ENCODE assay signal across 26 cellular contexts in the genomic region with DNA sequence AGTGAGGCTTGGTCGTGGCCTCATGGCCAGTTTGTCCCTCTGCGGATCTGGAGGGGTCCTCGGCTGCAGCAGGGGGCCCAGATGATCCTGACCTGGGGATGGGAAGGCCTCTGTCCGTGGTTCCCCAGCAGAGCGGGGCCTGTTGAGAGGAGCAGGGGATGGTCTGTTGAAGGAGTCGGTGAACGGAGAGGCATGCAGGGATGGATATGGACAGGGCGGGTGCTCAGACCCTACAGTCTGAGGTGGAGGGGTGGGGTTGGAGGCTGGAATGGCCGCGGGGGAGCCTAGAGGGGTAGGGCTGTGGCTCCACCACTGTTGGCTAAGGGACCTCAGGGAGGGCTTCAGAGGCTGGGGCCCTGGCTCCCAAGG. TPM values are rescaled to one million over a fixed set of nuclear protein-coding genes. Genes with fewer than 3 reads are reported as not detected.
DNase-seq lines count a peak whose midpoint lies in the region; ATAC-seq, FAIRE-seq and TF ChIP-seq lines count a peak whose summit lies in the region.
"Had no signal": no experiment of that assay in that cellular context is flagged by ENCODE, and none has a peak within 500 bp of the region (broad histone marks: within the 10 kb centered on the region; RNA-seq: fewer than 3 reads in every experiment).

No MANE protein-coding gene starts in this region.

- H2BK12ac ChIP-seq in mesenchymal stem cell (ENCODE audit: low read length in 2 of 2): no peak overlapping the region

- peaks cover 0 to 5% (median 0%) of the 10 kb centered on the region in 11 experiments; a peak in 1 of 22 replicates for H4K20me1 ChIP-seq in BLaER1 treated with 17β-estradiol and CSF1 and Interleukin-3, amounts not matched to agents 10 nM and 100 nM
- peaks cover 82% of the 10 kb centered on the region for H4K20me1 ChIP-seq in K562 (replicated peaks; ENCODE audit: control insufficient read depth, insufficient read depth, low read length)

- no peak overlapping the region for H4K8ac ChIP-seq in mesenchymal stem cell (ENCODE audit: low read length)

- peaks cover 7% of the 10 kb centered on the region for H3K9me1 ChIP-seq in K562 (ENCODE audit: control insufficient read depth, insufficient read depth, low read length)

- H3K23ac ChIP-seq in mesenchymal stem cell (ENCODE audit: low read length in 2 of 2): no peak overlapping the region

- peaks cover 32 to 100% (median 100%) of the 10 kb centered on the region in 10 experiments for H3K4me1 ChIP-seq in BLaER1 treated with 17β-estradiol and CSF1 and Interleukin-3, amounts not matched to agents 10 nM and 100 nM
- H3K4me1 ChIP-seq in K562 (replicated peaks in 1 of 2; ENCODE audit: control insufficient read depth in 2 of 2, insufficient read depth in 2 of 2, low read length in 2 of 2): peaks cover 0 to 62% of the 10 kb centered on the region in 2 experiments; a peak in 3 of 5 replicates
- peaks cover 12% of the 10 kb centered on the region for H3K4me1 ChIP-seq in mesenchymal stem cell (ENCODE audit: control insufficient read depth, insufficient read depth, low read depth, low read length)
- H3K4me1 ChIP-seq: A549 had no signal

- H3K9me3 ChIP-seq in BLaER1 treated with 17β-estradiol and CSF1 and Interleukin-3, amounts not matched to agents 10 nM and 100 nM (replicated peaks in 1 of 11): no peaks in the 10 kb centered on the region
- no peaks in the 10 kb centered on the region for H3K9me3 ChIP-seq in K562 (replicated peaks; ENCODE audit: control insufficient read depth, insufficient read depth, low read depth, low read length)
- H3K9me3 ChIP-seq in mesenchymal stem cell (ENCODE audit: control insufficient read depth, low read length): no peaks in the 10 kb centered on the region
- H3K9me3 ChIP-seq: A549, BE2C had no signal

- no peak overlapping the region for H2BK15ac ChIP-seq in mesenchymal stem cell (ENCODE audit: low read depth, poor library complexity, severe bottlenecking)

- H3K4me2 ChIP-seq in BLaER1 treated with 17β-estradiol and CSF1 and Interleukin-3, amounts not matched to agents 10 nM and 100 nM: peak overlapping the region in 9 of 11 experiments; percentile 13 to 100 (median 97); a peak in 17 of 22 replicates
- H3K4me2 ChIP-seq in K562 (ENCODE audit: insufficient read depth, low read length) (no peak overlapping the region), mesenchymal stem cell (ENCODE audit: low read length, poor library complexity, severe bottlenecking) (no peak overlapping the region)
- H3K4me2 ChIP-seq: A549, GM23338 had no signal

- H3K9ac ChIP-seq in BLaER1 treated with 17β-estradiol and CSF1 and Interleukin-3, amounts not matched to agents 10 nM and 100 nM: peak overlapping the region in 3 of 11 experiments; percentile 30 to 85 (median 37); a peak in 2 of 22 replicates
- 0 out of 4 replicates have a peak overlapping the region, but pooled peaks of 1 of the 2 experiments have one; percentile 57 for H3K9ac ChIP-seq in K562 (ENCODE audit: insufficient read depth in 1 of 2, low read depth in 2 of 2, low read length in 2 of 2)
- H3K9ac ChIP-seq in mesenchymal stem cell (ENCODE audit: low read length): no peak overlapping the region

- BruUV-seq in K562 (replicated peaks; lab: Mats Ljungman, UMichigan): no TSS peak

- no peak for DNase-seq in K562 (ENCODE audit: extremely low read depth in 1 of 4, low spot score in 3 of 4)
- no peak for DNase-seq in mesenchymal stem cell
- DNase-seq in activated effector memory CD4-positive, alpha-beta T cell treated with Interleukin-2 at 50 U/mL for 16 hours: no peak
- DNase-seq in stimulated activated CD8-positive, alpha-beta memory T cell treated with anti-CD3 and anti-CD28 coated beads, Interleukin-4, amount 100 ng/mL, for 48 hours: no peak
- no peak for DNase-seq in substantia nigra (lab: John Stamatoyannopoulos, UW)
- DNase-seq: 8988T; ACHN; AML-193; BE2C; CD4-positive, CD25-positive, alpha-beta regulatory T cell; CD8-positive, alpha-beta memory T cell; DMS 273 treated with DMSO at 0.1 percent for 48 hours; DMS79; EL; GDM1; H9; HFFc6 had no signal

- H3K18ac ChIP-seq in mesenchymal stem cell (ENCODE audit: low read depth in 1 of 2, low read length in 2 of 2): no peak overlapping the region

- H4K91ac ChIP-seq in mesenchymal stem cell (ENCODE audit: low read length): peak overlapping the region; percentile 24

- no peak for TF ChIP-seq RAD21 in K562 (CRISPR knock-in tag; conservative IDR thresholded peaks at IDR 0.05 in 1 of 2, IDR thresholded peaks at IDR 0.05 in 1 of 2)

- H3K79me2 ChIP-seq in K562 (ENCODE audit: control insufficient read depth, insufficient read depth, low read length): no peaks in the 10 kb centered on the region

- H3K27ac ChIP-seq in BLaER1 treated with 17β-estradiol and CSF1 and Interleukin-3, amounts not matched to agents 10 nM and 100 nM: peak overlapping the region in 4 of 11 experiments; percentile 13 to 94 (median 26); a peak in 4 of 22 replicates
- no peak overlapping the region for H3K27ac ChIP-seq in K562 (ENCODE audit: extremely low read depth, low read depth, low read length)
- H3K27ac ChIP-seq in mesenchymal stem cell (ENCODE audit: low read length, poor library complexity, severe bottlenecking): no peak overlapping the region
- no peak overlapping the region for H3K27ac ChIP-seq in substantia nigra (ENCODE audit: low read depth, low read length, poor library complexity, severe bottlenecking)
- H3K27ac ChIP-seq: A549, C4-2B had no signal

- no peak overlapping the region for H3K4ac ChIP-seq in mesenchymal stem cell (ENCODE audit: low read depth in 1 of 2, low read length in 2 of 2)

- no peaks in the 10 kb centered on the region for H3K36me3 ChIP-seq in BLaER1 treated with 17β-estradiol and CSF1 and Interleukin-3, amounts not matched to agents 10 nM and 100 nM
- H3K36me3 ChIP-seq in K562 (ENCODE audit: control insufficient read depth, insufficient read depth, low read length) (no peaks in the 10 kb centered on the region), mesenchymal stem cell (ENCODE audit: control insufficient read depth in 1 of 2, insufficient read depth in 2 of 2, low read depth in 1 of 2, low read length in 2 of 2) (no peaks in the 10 kb centered on the region)
- H3K36me3 ChIP-seq: BE2C had no signal

- no peak for FAIRE-seq in K562 (lab: Jason Lieb, UNC)
- FAIRE-seq: A549, D721Med, GM12878, GM19239 had no signal

- no peak overlapping the region for H3K14ac ChIP-seq in mesenchymal stem cell (ENCODE audit: low read length in 2 of 2)

- ATAC-seq in K562 (no peak), GM19324 (IDR thresholded peaks at IDR 0.05; ENCODE audit: low FRiP score, unreplicated experiment) (no peak)
- ATAC-seq: A549, GM12878, GM23338, HCT116 had no signal

- peaks cover 0 to 8% (median 0%) of the 10 kb centered on the region in 11 experiments; a peak in 1 of 22 replicates for H3K27me3 ChIP-seq in BLaER1 treated with 17β-estradiol and CSF1 and Interleukin-3, amounts not matched to agents 10 nM and 100 nM
- H3K27me3 ChIP-seq in K562 (ENCODE audit: control insufficient read depth in 2 of 2, insufficient read depth in 2 of 2, low read length in 2 of 2) (peaks cover 85 to 100% of the 10 kb centered on the region in 2 experiments), mesenchymal stem cell (ENCODE audit: control insufficient read depth in 1 of 2, insufficient read depth in 1 of 2, low read length in 2 of 2) (peaks cover 11 to 55% of the 10 kb centered on the region in 2 experiments)
- H3K27me3 ChIP-seq: BE2C had no signal

- H3K4me3 ChIP-seq in BLaER1 treated with 17β-estradiol and CSF1 and Interleukin-3, amounts not matched to agents 10 nM and 100 nM: no peak overlapping the region
- H3K4me3 ChIP-seq in K562 (no peak overlapping the region), mesenchymal stem cell (ENCODE audit: insufficient read depth in 1 of 2, low read depth in 1 of 2, low read length in 2 of 2) (no peak overlapping the region)
- H3K4me3 ChIP-seq: A549, GM12878, GM23338 had no signal

- in situ Hi-C loops in K562 (cut with MboI): no loop called here

- TF ChIP-seq EP300 in K562 (IDR thresholded peaks at IDR 0.05; ENCODE audit: low read length): no peak

- TF ChIP-seq CTCF in K562 (IDR thresholded peaks at IDR 0.05 in 2 of 3, conservative IDR thresholded peaks at IDR 0.05 in 1 of 3; ENCODE audit: insufficient read depth in 2 of 3, low read depth in 1 of 3, low read length in 3 of 3): no peak

- H2AK5ac ChIP-seq in mesenchymal stem cell (ENCODE audit: low read length, severe bottlenecking): no peak overlapping the region

- CTCF ChIA-PET in K562 (lab: Yijun Ruan, JAX; ENCODE audit: low intra/inter-chr PET ratio): no interaction called here

- POLR2A ChIA-PET in K562 (lab: Yijun Ruan, JAX): interaction anchor here (0.6 to 1.0 kb wide), 2 partner anchors 11 to 635 kb away, joined by 4 to 5 read pairs; no protein-coding TSS in a partner anchor

- H2BK120ac ChIP-seq in mesenchymal stem cell (ENCODE audit: low read depth, low read length): no peak overlapping the region

- H2AFZ ChIP-seq in K562 (ENCODE audit: low read depth, low read length): no peak overlapping the region
- no peak overlapping the region for H2AFZ ChIP-seq in mesenchymal stem cell (ENCODE audit: low read depth, low read length)
- H2AFZ ChIP-seq: GM23338 had no signal

- WGBS in K562 (ENCODE audit: insufficient coverage, low coverage, missing lambda C conversion rate): 1% methylated on average over 10 of the region's 10 CpGs
- WGBS in mesenchymal stem cell: 89% methylated on average over 10 of the region's 10 CpGs

- TF ChIP-seq POLR2A in K562 (conservative IDR thresholded peaks at IDR 0.05): no peak

- no peaks in the 10 kb centered on the region for H3K79me1 ChIP-seq in mesenchymal stem cell (replicated peaks; ENCODE audit: low read length, poor library complexity, severe bottlenecking)

- intact Hi-C loops in K562 (cut with micrococcal nuclease): loop anchor here (10.0 kb wide), 1 partner anchor 259 kb away; no protein-coding TSS in a partner anchor

- H2BK5ac ChIP-seq in mesenchymal stem cell (ENCODE audit: low read depth, low read length, poor library complexity, severe bottlenecking): no peak overlapping the region

RNA-seq across cellular contexts. Expression of gene RTN4R, which starts 33.8 kb away (rescaled TPM):
- 0.62 and 4.8 TPM in 2 replicates for total RNA-seq in K562 (2011; cell fraction: chromatin; rRNA removed; ENCODE audit: low replicate concordance)
- total RNA-seq in K562 (2011; cell fraction: nucleolus; rRNA removed): 7.4 and 9.8 TPM in 2 replicates
- 3.2 and 3.7 TPM in 2 replicates for total RNA-seq in K562 (2011; cell fraction: nucleoplasm; rRNA removed)
- total RNA-seq in K562 (2014; rRNA removed) (1.5 and 2.3 TPM in 2 replicates), K562 (2014; rRNA removed; fragmentation: Illumina TruSeq; extraction: Trizol) (not detected in 2 replicates), K562 (2015; rRNA removed; fragmentation: Illumina TruSeq; extraction: Trizol) (0.41 and 0.43 TPM in 2 replicates), K562 (2021) (2.8 and 3.0 TPM in 2 replicates)
- polyA plus RNA-seq in K562 (2011; rRNA removed) (1.3 and 4.4 TPM in 2 replicates), K562 (2014; fragmentation: Illumina TruSeq; extraction: Trizol) (0.46 TPM in 1 of 2 replicates, not detected in the other), K562 (2014; fragmentation: Nextera tagmentation; extraction: Ambion mirVana) (under 1 TPM in 1 of 2 experiments, not detected in 1; 0.04 TPM), K562 (2014; rRNA removed) (1.2 and 2.3 TPM in 2 replicates)
- 5.9 and 9.9 TPM in 2 replicates for polyA plus RNA-seq in K562 (2011; cell fraction: cytosol; rRNA removed)
- 2.9 and 3.5 TPM in 2 replicates for polyA plus RNA-seq in K562 (2011; cell fraction: nucleus; rRNA removed)
- 2.9 and 4.6 TPM in 2 replicates for polyA plus RNA-seq in K562 (2012)
- polyA minus RNA-seq in K562 (2011; rRNA and poly(A)+ RNA removed): 1.0 and 1.5 TPM in 2 replicates
- polyA minus RNA-seq in K562 (2011; cell fraction: cytosol; rRNA and poly(A)+ RNA removed): 5.1 and 13.6 TPM in 2 replicates
- 0.40 and 1.3 TPM in 2 replicates for polyA minus RNA-seq in K562 (2011; cell fraction: nucleus; rRNA and poly(A)+ RNA removed)
- 0.79 TPM for polyA plus RNA-seq in mesenchymal stem cell (2013, experiment 1 of 2)
- 0.93 TPM for polyA plus RNA-seq in mesenchymal stem cell (2013, experiment 2 of 2)

Comparison
In these comparisons a context has a peak if more than half of its experiments do, and no peak if none do; other contexts are left out.
1. H3K4me2 ChIP-seq: peak in BLaER1 treated with 17β-estradiol and CSF1 and Interleukin-3, amounts not matched to agents 10 nM and 100 nM (9 of 11); none in K562 (single experiment) and mesenchymal stem cell (single experiment).